In genomic region chr2:160339726-160340125, GRCh38 we compare ENCODE assay signal across 24 cellular contexts.
DNase-seq lines count a peak whose midpoint lies in the region; ATAC-seq and TF ChIP-seq lines count a peak whose summit lies in the region.
"Had no signal": no experiment of that assay in that cellular context is flagged by ENCODE, and none has a peak within 500 bp of the region (broad histone marks: within the 10 kb centered on the region; RNA-seq: fewer than 3 reads in every experiment).

No MANE protein-coding gene starts in this region.

- dilution Hi-C loops in IMR-90 (cut with HindIII; ENCODE audit: low sequenced_read_pairs, unreplicated experiment), result no loop called here

- no peak overlapping the region for H3K56ac ChIP-seq in IMR-90 (ENCODE audit: extremely low read depth, insufficient read depth, low read length)

- H2BK5ac ChIP-seq in IMR-90 (ENCODE audit: low read depth, low read length, poor library complexity, severe bottlenecking) (no peak overlapping the region), mesenchymal stem cell (ENCODE audit: low read depth, low read length, poor library complexity, severe bottlenecking) (no peak overlapping the region)

- no TSS peak for BruUV-seq in IMR-90 (replicated peaks; lab: Mats Ljungman, UMichigan)

- no peak overlapping the region for H2AK5ac ChIP-seq in IMR-90 (ENCODE audit: low read depth, low read length)
- H2AK5ac ChIP-seq in mesenchymal stem cell (ENCODE audit: low read length, severe bottlenecking), result no peak overlapping the region

- H2BK20ac ChIP-seq in IMR-90 (ENCODE audit: low read depth, low read length), result no peak overlapping the region

- H3K27ac ChIP-seq in IMR-90 (ENCODE audit: insufficient read depth, low read length) (no peak overlapping the region), mesenchymal stem cell (ENCODE audit: low read length, poor library complexity, severe bottlenecking) (no peak overlapping the region), smooth muscle cell (ENCODE audit: low read depth) (peak overlapping the region; percentile 81)
- H3K27ac ChIP-seq: HL-60, RWPE1 had no signal

- POLR2A ChIA-PET in activated CD8-positive, alpha-beta T cell treated with anti-CD3 and anti-CD28 coated beads for 36 hours (lab: Charles Lee), result no interaction called here
- POLR2A ChIA-PET in activated CD8-positive, alpha-beta T cell treated with anti-CD3 and anti-CD28 coated beads, Interleukin-2, amount 10 ng/mL, durations not matched to agents 7 days and 5 days (lab: Charles Lee), result no interaction called here
- POLR2A ChIA-PET in IMR-90 (lab: Charles Lee; ENCODE audit: unreplicated experiment), result no interaction called here

- no peak overlapping the region for H2AK9ac ChIP-seq in IMR-90 (replicated peaks; ENCODE audit: low read depth, low read length, poor library complexity)

- no peak for TF ChIP-seq CTCF in activated CD8-positive, alpha-beta T cell treated with anti-CD3 and anti-CD28 coated beads for 36 hours (IDR thresholded peaks at IDR 0.05)
- TF ChIP-seq CTCF in IMR-90 (conservative IDR thresholded peaks at IDR 0.05; ENCODE audit: low read depth, low read length) (no peak), smooth muscle cell (IDR thresholded peaks at IDR 0.05; ENCODE audit: borderline replicate concordance, insufficient read depth, poor library complexity, severe bottlenecking) (no peak)

- peak; percentile 34 for ATAC-seq in activated CD8-positive, alpha-beta T cell treated with anti-CD3 and anti-CD28 coated beads for 36 hours
- ATAC-seq in activated CD8-positive, alpha-beta T cell treated with anti-CD3 and anti-CD28 coated beads, Interleukin-2, amount 10 ng/mL, durations not matched to agents 7 days and 5 days, result no peak
- no peak for ATAC-seq in IMR-90 (ENCODE audit: low read depth)
- ATAC-seq in HG02588 (IDR thresholded peaks at IDR 0.05; ENCODE audit: unreplicated experiment), result no peak
- no peak for ATAC-seq in HG03108 (IDR thresholded peaks at IDR 0.05; ENCODE audit: unreplicated experiment)
- ATAC-seq: HepG2 had no signal

- in situ Hi-C loops in IMR-90 (cut with MboI; ENCODE audit: low sequenced_read_pairs), result no loop called here

- TF ChIP-seq POLR2A in IMR-90 (IDR thresholded peaks at IDR 0.05; ENCODE audit: low read depth, low read length), result no peak

- no peak overlapping the region for H2BK12ac ChIP-seq in mesenchymal stem cell (ENCODE audit: low read length in 2 of 2)

- DNase-seq in activated CD8-positive, alpha-beta T cell treated with anti-CD3 and anti-CD28 coated beads for 36 hours, result no peak
- DNase-seq in activated CD8-positive, alpha-beta T cell treated with anti-CD3 and anti-CD28 coated beads, Interleukin-2, amount 10 ng/mL, durations not matched to agents 7 days and 5 days, result no peak
- DNase-seq in IMR-90 (no peak), mesenchymal stem cell (no peak), smooth muscle cell (lab: John Stamatoyannopoulos, UW; ENCODE audit: unreplicated experiment) (no peak), NCI-H524 (lab: John Stamatoyannopoulos, UW) (no peak)
- DNase-seq: EL, GF-D8, H7, KBM-7, MM.1S, NCI-H1092, NCI-H1436 treated with DMSO at 0.1 percent for 48 hours, NCI-H2029, NCI-H510A, NCI-H748 treated with DMSO at 0.1 percent for 48 hours, SHP77 treated with DMSO at 0.1 percent for 48 hours had no signal

- H3K27me3 Mint-ChIP-seq in activated CD8-positive, alpha-beta T cell treated with anti-CD3 and anti-CD28 coated beads for 36 hours, result no peaks in the 10 kb centered on the region
- H3K27me3 Mint-ChIP-seq in activated CD8-positive, alpha-beta T cell treated with anti-CD3 and anti-CD28 coated beads, Interleukin-2, amount 10 ng/mL, durations not matched to agents 7 days and 5 days (ENCODE audit: low read depth), result no peaks in the 10 kb centered on the region
- H3K27me3 Mint-ChIP-seq: B cell had no signal

- peaks cover 7% of the 10 kb centered on the region for H3K36me3 Mint-ChIP-seq in activated CD8-positive, alpha-beta T cell treated with anti-CD3 and anti-CD28 coated beads for 36 hours (ENCODE audit: low read depth)
- H3K36me3 Mint-ChIP-seq in activated CD8-positive, alpha-beta T cell treated with anti-CD3 and anti-CD28 coated beads, Interleukin-2, amount 10 ng/mL, durations not matched to agents 7 days and 5 days (ENCODE audit: low read depth), result peaks cover 18% of the 10 kb centered on the region

- H3K9me1 ChIP-seq in IMR-90 (ENCODE audit: insufficient read depth, low read length), result peaks cover 18% of the 10 kb centered on the region

- H2BK15ac ChIP-seq in IMR-90 (ENCODE audit: low read depth, low read length) (no peak overlapping the region), mesenchymal stem cell (ENCODE audit: low read depth, poor library complexity, severe bottlenecking) (no peak overlapping the region)

- H4K5ac ChIP-seq in IMR-90 (ENCODE audit: low read depth, low read length), result no peak overlapping the region

- H3K27me3 ChIP-seq in IMR-90 (ENCODE audit: control insufficient read depth, insufficient read depth, low read length) (no peaks in the 10 kb centered on the region), mesenchymal stem cell (ENCODE audit: control insufficient read depth in 1 of 2, insufficient read depth in 1 of 2, low read length in 2 of 2) (no peaks in the 10 kb centered on the region), smooth muscle cell (ENCODE audit: low read depth) (no peaks in the 10 kb centered on the region)

- H4K20me1 ChIP-seq in IMR-90 (ENCODE audit: insufficient read depth, low read length) (peaks cover 68% of the 10 kb centered on the region), smooth muscle cell (ENCODE audit: low read depth) (peaks cover 97% of the 10 kb centered on the region)

- no peak overlapping the region for H4K8ac ChIP-seq in IMR-90 (ENCODE audit: low read depth in 2 of 2, low read length in 2 of 2)
- no peak overlapping the region for H4K8ac ChIP-seq in mesenchymal stem cell (ENCODE audit: low read length)

- no CpG with 5 or more reads among the region's 2 CpGs for WGBS in IMR-90 (ENCODE audit: extremely low coverage in 2 of 2, insufficient read length in 1 of 2), 2 experiments
- WGBS in mesenchymal stem cell, result no CpG with 5 or more reads among the region's 2 CpGs
- 94% methylated on average over 2 of the region's 2 CpGs for WGBS in smooth muscle cell (ENCODE audit: low lambda C conversion rate)

- H3K4me2 ChIP-seq in IMR-90 (ENCODE audit: low read depth, low read length), result no peak overlapping the region
- no peak overlapping the region for H3K4me2 ChIP-seq in mesenchymal stem cell (ENCODE audit: low read length, poor library complexity, severe bottlenecking)
- no peak overlapping the region for H3K4me2 ChIP-seq in smooth muscle cell

- no peak overlapping the region for H2AFZ ChIP-seq in IMR-90 (replicated peaks; ENCODE audit: low read length, poor library complexity)
- H2AFZ ChIP-seq in mesenchymal stem cell (ENCODE audit: low read depth, low read length), result no peak overlapping the region
- no peak overlapping the region for H2AFZ ChIP-seq in smooth muscle cell (ENCODE audit: low read depth)

- no peak overlapping the region for H3K27ac Mint-ChIP-seq in activated CD8-positive, alpha-beta T cell treated with anti-CD3 and anti-CD28 coated beads for 36 hours
- no peak overlapping the region for H3K27ac Mint-ChIP-seq in activated CD8-positive, alpha-beta T cell treated with anti-CD3 and anti-CD28 coated beads, Interleukin-2, amount 10 ng/mL, durations not matched to agents 7 days and 5 days
- H3K27ac Mint-ChIP-seq: B cell had no signal

- CTCF ChIA-PET in activated CD8-positive, alpha-beta T cell treated with anti-CD3 and anti-CD28 coated beads for 36 hours (lab: Charles Lee), result interaction anchor here (1.1 to 1.3 kb wide), 3 partner anchors 14 to 20 kb away, joined by 3 to 4 read pairs (median 3); no protein-coding TSS in a partner anchor
- CTCF ChIA-PET in activated CD8-positive, alpha-beta T cell treated with anti-CD3 and anti-CD28 coated beads, Interleukin-2, amount 10 ng/mL, durations not matched to agents 7 days and 5 days (lab: Charles Lee), result no interaction called here
- CTCF ChIA-PET in IMR-90 (lab: Yijun Ruan, JAX), result interaction anchor here (0.9 kb wide), 1 partner anchor 13 kb away, joined by 4 read pairs; no protein-coding TSS in a partner anchor

- intact Hi-C loops in activated CD8-positive, alpha-beta T cell treated with anti-CD3 and anti-CD28 coated beads for 36 hours (cut with micrococcal nuclease), result loop anchor here (10.0 kb wide), 2 partner anchors 145 to 655 kb away; no protein-coding TSS in a partner anchor
- intact Hi-C loops in IMR-90 (cut with micrococcal nuclease), result no loop called here

- no peak overlapping the region for H4K91ac ChIP-seq in IMR-90 (ENCODE audit: insufficient read depth, low read depth, low read length)
- no peak overlapping the region for H4K91ac ChIP-seq in mesenchymal stem cell (ENCODE audit: low read length)

- H3K79me2 ChIP-seq in smooth muscle cell (ENCODE audit: low read depth), result peaks cover 100% of the 10 kb centered on the region

- H3K23ac ChIP-seq in IMR-90 (ENCODE audit: low read depth, low read length), result 0 out of 2 replicates have a peak overlapping the region, but pooled peaks have one; percentile 24
- H3K23ac ChIP-seq in mesenchymal stem cell (ENCODE audit: low read length in 2 of 2), result no peak overlapping the region

- H3K4me1 ChIP-seq in IMR-90 (ENCODE audit: control insufficient read depth, insufficient read depth, low read length) (peaks cover 22% of the 10 kb centered on the region), mesenchymal stem cell (ENCODE audit: control insufficient read depth, insufficient read depth, low read depth, low read length) (peaks cover 10% of the 10 kb centered on the region), smooth muscle cell (ENCODE audit: low read depth) (peaks cover 17% of the 10 kb centered on the region)

- H3K9ac ChIP-seq in IMR-90 (ENCODE audit: low read depth, low read length) (no peak overlapping the region), mesenchymal stem cell (ENCODE audit: low read length) (peak overlapping the region; percentile 60), smooth muscle cell (ENCODE audit: low read depth) (no peak overlapping the region)

- TF ChIP-seq RAD21 in IMR-90 (IDR thresholded peaks at IDR 0.05; ENCODE audit: low read length), result no peak

- no peak overlapping the region for H3K14ac ChIP-seq in IMR-90 (replicated peaks; ENCODE audit: low read depth, low read length)
- H3K14ac ChIP-seq in mesenchymal stem cell (ENCODE audit: low read length in 2 of 2), result no peak overlapping the region

- H3K9me3 ChIP-seq in IMR-90 (ENCODE audit: control insufficient read depth, insufficient read depth, low read length) (no peaks in the 10 kb centered on the region), mesenchymal stem cell (ENCODE audit: control insufficient read depth, low read length) (no peaks in the 10 kb centered on the region), smooth muscle cell (replicated peaks; ENCODE audit: low read depth) (no peaks in the 10 kb centered on the region)

- H3K4me1 Mint-ChIP-seq in activated CD8-positive, alpha-beta T cell treated with anti-CD3 and anti-CD28 coated beads for 36 hours (ENCODE audit: low read depth), result peaks cover 76% of the 10 kb centered on the region
- H3K4me1 Mint-ChIP-seq in activated CD8-positive, alpha-beta T cell treated with anti-CD3 and anti-CD28 coated beads, Interleukin-2, amount 10 ng/mL, durations not matched to agents 7 days and 5 days (ENCODE audit: low read depth), result peaks cover 36% of the 10 kb centered on the region

- H3K36me3 ChIP-seq in IMR-90 (ENCODE audit: control insufficient read depth, insufficient read depth, low read length), result no peaks in the 10 kb centered on the region; the same call in 1 of the 2 replicates
- H3K36me3 ChIP-seq in mesenchymal stem cell (ENCODE audit: control insufficient read depth in 1 of 2, insufficient read depth in 2 of 2, low read depth in 1 of 2, low read length in 2 of 2), result peaks cover 0 to 46% of the 10 kb centered on the region in 2 experiments
- no peaks in the 10 kb centered on the region for H3K36me3 ChIP-seq in smooth muscle cell (ENCODE audit: low read depth)

- no peak overlapping the region for H3K4me3 ChIP-seq in IMR-90 (ENCODE audit: insufficient read depth, low read depth, low read length)
- no peak overlapping the region for H3K4me3 ChIP-seq in mesenchymal stem cell (ENCODE audit: insufficient read depth in 1 of 2, low read depth in 1 of 2, low read length in 2 of 2)
- no peak overlapping the region for H3K4me3 ChIP-seq in smooth muscle cell

- no peaks in the 10 kb centered on the region for H3F3A ChIP-seq in smooth muscle cell (ENCODE audit: low read depth)

- peaks cover 16 to 78% of the 10 kb centered on the region in 2 experiments for H3K79me1 ChIP-seq in IMR-90 (ENCODE audit: low read depth in 1 of 2, low read length in 2 of 2)
- peaks cover 12% of the 10 kb centered on the region for H3K79me1 ChIP-seq in mesenchymal stem cell (replicated peaks; ENCODE audit: low read length, poor library complexity, severe bottlenecking)

- no peak overlapping the region for H3K4me3 Mint-ChIP-seq in activated CD8-positive, alpha-beta T cell treated with anti-CD3 and anti-CD28 coated beads for 36 hours
- H3K4me3 Mint-ChIP-seq in activated CD8-positive, alpha-beta T cell treated with anti-CD3 and anti-CD28 coated beads, Interleukin-2, amount 10 ng/mL, durations not matched to agents 7 days and 5 days, result no peak overlapping the region
- H3K4me3 Mint-ChIP-seq: B cell, CD14-positive monocyte had no signal

- H3K4ac ChIP-seq in IMR-90 (ENCODE audit: low read depth, low read length) (no peak overlapping the region), mesenchymal stem cell (ENCODE audit: low read depth in 1 of 2, low read length in 2 of 2) (no peak overlapping the region)

- peaks cover 3% of the 10 kb centered on the region for H3K9me3 Mint-ChIP-seq in activated CD8-positive, alpha-beta T cell treated with anti-CD3 and anti-CD28 coated beads for 36 hours
- H3K9me3 Mint-ChIP-seq in activated CD8-positive, alpha-beta T cell treated with anti-CD3 and anti-CD28 coated beads, Interleukin-2, amount 10 ng/mL, durations not matched to agents 7 days and 5 days (ENCODE audit: insufficient read depth), result no peaks in the 10 kb centered on the region
- H3K9me3 Mint-ChIP-seq: CD14-positive monocyte had no signal

- H2BK120ac ChIP-seq in IMR-90 (ENCODE audit: low read depth, low read length) (no peak overlapping the region), mesenchymal stem cell (ENCODE audit: low read depth, low read length) (no peak overlapping the region)

- H3K18ac ChIP-seq in IMR-90 (ENCODE audit: low read depth, low read length) (no peak overlapping the region), mesenchymal stem cell (ENCODE audit: low read depth in 1 of 2, low read length in 2 of 2) (no peak overlapping the region)
